15 cellular contexts compared by ENCODE assay signal in genomic region chr4:142314183-142314582, GRCh38.
DNase-seq lines count a peak whose midpoint lies in the region; ATAC-seq and TF ChIP-seq lines count a peak whose summit lies in the region.
"Had no signal": no experiment of that assay in that cellular context is flagged by ENCODE, and none has a peak within 500 bp of the region (broad histone marks: within the 10 kb centered on the region; RNA-seq: fewer than 3 reads in every experiment).

No MANE protein-coding gene starts in this region.

- intact Hi-C loops in colonic mucosa (cut with DNase I): no loop called here

- H3K4me3 Mint-ChIP-seq in activated T-cell treated with anti-CD3 and anti-CD28 coated beads, Interleukin-2, amount 50 U/mL, for 24 hours: no peak overlapping the region
- H3K4me3 Mint-ChIP-seq in naive thymus-derived CD8-positive, alpha-beta T cell: peak overlapping the region in 6 of 10 donors; percentile 18 to 62 (median 42)
- H3K4me3 Mint-ChIP-seq in chondrocyte (ENCODE audit: unreplicated experiment): no peak overlapping the region
- H3K4me3 Mint-ChIP-seq: brain; stimulated activated naive CD8-positive, alpha-beta T cell treated with anti-CD3 and anti-CD28 coated beads, Interleukin-15, amount 100 ng/mL, for 72 hours had no signal

- no peak overlapping the region for H3K9ac ChIP-seq in colonic mucosa (ENCODE audit: low read depth in 2 of 2, low read length in 2 of 2)

- no peak for ATAC-seq in naive thymus-derived CD8-positive, alpha-beta T cell
- ATAC-seq: sciatic nerve; stimulated activated naive CD8-positive, alpha-beta T cell treated with anti-CD3 and anti-CD28 coated beads, Interleukin-15, amount 100 ng/mL, for 72 hours had no signal

- peaks cover 71% of the 10 kb centered on the region for H3K4me1 Mint-ChIP-seq in activated T-cell treated with anti-CD3 and anti-CD28 coated beads, Interleukin-2, amount 50 U/mL, for 24 hours (ENCODE audit: low read depth)
- H3K4me1 Mint-ChIP-seq in naive thymus-derived CD8-positive, alpha-beta T cell: peaks cover 52 to 70% (median 59%) of the 10 kb centered on the region in 4 donors
- peaks cover 41% of the 10 kb centered on the region for H3K4me1 Mint-ChIP-seq in chondrocyte (ENCODE audit: low read depth)

- H3K27me3 ChIP-seq in colonic mucosa: no peaks in the 10 kb centered on the region
- H3K27me3 ChIP-seq: esophagus muscularis mucosa, upper lobe of right lung had no signal

- peaks cover 90% of the 10 kb centered on the region for H3K36me3 Mint-ChIP-seq in activated T-cell treated with anti-CD3 and anti-CD28 coated beads, Interleukin-2, amount 50 U/mL, for 24 hours (ENCODE audit: low read depth)
- H3K36me3 Mint-ChIP-seq in naive thymus-derived CD8-positive, alpha-beta T cell: peaks cover 23 to 55% (median 51%) of the 10 kb centered on the region in 3 donors
- H3K36me3 Mint-ChIP-seq in chondrocyte (ENCODE audit: low read depth): peaks cover 3% of the 10 kb centered on the region
- H3K36me3 Mint-ChIP-seq: brain had no signal

- H3K4me3 ChIP-seq in colonic mucosa: peak overlapping the region; percentile 12
- H3K4me3 ChIP-seq: esophagus muscularis mucosa, upper lobe of right lung had no signal

- POLR2A ChIA-PET in naive thymus-derived CD8-positive, alpha-beta T cell (lab: Charles Lee): no interaction called here

- peak overlapping the region; percentile 74 for H3K27ac ChIP-seq in colonic mucosa
- H3K27ac ChIP-seq: esophagus muscularis mucosa, RWPE1, upper lobe of right lung had no signal

- no peaks in the 10 kb centered on the region for H3K27me3 Mint-ChIP-seq in activated T-cell treated with anti-CD3 and anti-CD28 coated beads, Interleukin-2, amount 50 U/mL, for 24 hours
- H3K27me3 Mint-ChIP-seq in naive thymus-derived CD8-positive, alpha-beta T cell: no peaks in the 10 kb centered on the region
- no peaks in the 10 kb centered on the region for H3K27me3 Mint-ChIP-seq in chondrocyte (ENCODE audit: low read depth)
- H3K27me3 Mint-ChIP-seq: stimulated activated naive CD8-positive, alpha-beta T cell treated with anti-CD3 and anti-CD28 coated beads, Interleukin-15, amount 100 ng/mL, for 72 hours had no signal

- no peaks in the 10 kb centered on the region for H3K9me3 Mint-ChIP-seq in activated T-cell treated with anti-CD3 and anti-CD28 coated beads, Interleukin-2, amount 50 U/mL, for 24 hours
- peaks cover 0 to 3% (median 0%) of the 10 kb centered on the region in 9 donors for H3K9me3 Mint-ChIP-seq in naive thymus-derived CD8-positive, alpha-beta T cell
- peaks cover 4% of the 10 kb centered on the region for H3K9me3 Mint-ChIP-seq in chondrocyte (ENCODE audit: low read depth)
- H3K9me3 Mint-ChIP-seq: brain; stimulated activated naive CD8-positive, alpha-beta T cell treated with anti-CD3 and anti-CD28 coated beads, Interleukin-15, amount 100 ng/mL, for 72 hours had no signal

- H3K27ac Mint-ChIP-seq in activated T-cell treated with anti-CD3 and anti-CD28 coated beads, Interleukin-2, amount 50 U/mL, for 24 hours: peak overlapping the region; percentile 67
- H3K27ac Mint-ChIP-seq in naive thymus-derived CD8-positive, alpha-beta T cell: peak overlapping the region in 7 of 10 donors; percentile 39 to 77 (median 67)
- H3K27ac Mint-ChIP-seq in chondrocyte (ENCODE audit: unreplicated experiment): no peak overlapping the region

- H3K9me3 ChIP-seq in colonic mucosa: no peaks in the 10 kb centered on the region
- H3K9me3 ChIP-seq: esophagus muscularis mucosa, upper lobe of right lung had no signal

- no peaks in the 10 kb centered on the region for H3K36me3 ChIP-seq in colonic mucosa
- H3K36me3 ChIP-seq: esophagus muscularis mucosa, upper lobe of right lung had no signal

- DNase-seq in activated T-cell treated with anti-CD3 and anti-CD28 coated beads, Interleukin-2, amount 50 U/mL, for 24 hours: no peak
- no peak for DNase-seq in activated T-cell treated with anti-CD3 and anti-CD28 coated beads, Interleukin-2, amount 50 U/mL, for 1 hour
- DNase-seq in Kasumi-1 (lab: John Stamatoyannopoulos, UW) (peak; percentile 56 to 68), colonic mucosa (peak; percentile 58), chondrocyte (ENCODE audit: low spot score) (no peak), HPDE6-E6E7 (ENCODE audit: extremely low spot score) (no peak), NCI-H2029 (lab: John Stamatoyannopoulos, UW) (no peak)
- DNase-seq in naive thymus-derived CD8-positive, alpha-beta T cell: no peak
- DNase-seq: NCI-H1694; stimulated activated naive CD8-positive, alpha-beta T cell treated with anti-CD3 and anti-CD28 coated beads, Interleukin-15, amount 100 ng/mL, for 72 hours; upper lobe of right lung had no signal

- TF ChIP-seq CTCF in colonic mucosa (IDR thresholded peaks at IDR 0.05) (no peak), chondrocyte (IDR thresholded peaks at IDR 0.05) (no peak)

- no peaks in the 10 kb centered on the region for H3K4me1 ChIP-seq in colonic mucosa
- H3K4me1 ChIP-seq: esophagus muscularis mucosa had no signal

Comparison
In these comparisons a context has a peak if more than half of its experiments do, and no peak if none do; other contexts are left out.
1. DNase-seq: peak in Kasumi-1 (2 of 2) and colonic mucosa (single experiment); none in activated T-cell treated with anti-CD3 and anti-CD28 coated beads, Interleukin-2, amount 50 U/mL, for 24 hours (single experiment), activated T-cell treated with anti-CD3 and anti-CD28 coated beads, Interleukin-2, amount 50 U/mL, for 1 hour (single experiment), naive thymus-derived CD8-positive, alpha-beta T cell (0 of 10), chondrocyte (single experiment), HPDE6-E6E7 (single experiment) and NCI-H2029 (single experiment).
2. H3K4me3 Mint-ChIP-seq: peak in naive thymus-derived CD8-positive, alpha-beta T cell (6 of 10); none in activated T-cell treated with anti-CD3 and anti-CD28 coated beads, Interleukin-2, amount 50 U/mL, for 24 hours (single experiment) and chondrocyte (single experiment).